In the genomic region with DNA sequence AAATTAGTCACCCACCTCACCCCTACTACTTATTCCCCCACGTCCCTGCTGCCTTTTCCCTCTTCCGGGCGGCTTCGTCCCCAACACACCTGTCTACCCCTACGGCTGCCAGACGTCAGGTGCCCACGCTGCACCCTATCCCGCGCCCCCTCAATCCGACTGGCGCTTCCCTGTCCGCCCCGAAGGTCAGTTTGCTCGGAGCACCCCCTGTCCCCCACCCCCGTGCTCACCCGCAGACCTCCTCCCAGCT, we compare ENCODE assay signal across 8 cellular contexts. TPM values are rescaled to one million over a fixed set of nuclear protein-coding genes. Genes with fewer than 3 reads are reported as not detected.
DNase-seq lines count a peak whose midpoint lies in the region; ATAC-seq and TF ChIP-seq lines count a peak whose summit lies in the region.

No MANE protein-coding gene starts in this region.

- no peaks in the 10 kb centered on the region for H3K9me3 ChIP-seq in breast epithelium
- H3K9me3 ChIP-seq in mesodermal cell (ENCODE audit: control insufficient read depth, low read length) = peaks cover under 1% of the 10 kb centered on the region

- H3K27me3 Mint-ChIP-seq in T-helper 1 cell treated with Interleukin-12 subunit alpha and Interleukin-12 subunit beta and Interleukin-4 antibody, amounts not matched to agents 30 μg/mL and 1 μg/mL, for 36 hours (ENCODE audit: low read depth) = peaks cover 26% of the 10 kb centered on the region

- H3K9me3 Mint-ChIP-seq in T-helper 1 cell treated with Interleukin-12 subunit alpha and Interleukin-12 subunit beta and Interleukin-4 antibody, amounts not matched to agents 30 μg/mL and 1 μg/mL, for 36 hours = peaks cover 13% of the 10 kb centered on the region

- 0 to 1% methylated on average over 11 to 13 of the region's 16 CpGs for WGBS in mesodermal cell (ENCODE audit: insufficient coverage in 2 of 2), 2 experiments

- peaks cover 5% of the 10 kb centered on the region for H3K36me3 Mint-ChIP-seq in T-helper 1 cell treated with Interleukin-12 subunit alpha and Interleukin-12 subunit beta and Interleukin-4 antibody, amounts not matched to agents 30 μg/mL and 1 μg/mL, for 36 hours (ENCODE audit: low read depth)

- ATAC-seq in HG03457 (IDR thresholded peaks at IDR 0.05; ENCODE audit: unreplicated experiment) (peak; percentile 5), GM18873 (IDR thresholded peaks at IDR 0.05; ENCODE audit: low FRiP score, unreplicated experiment) (no peak), GM18861 (IDR thresholded peaks at IDR 0.05; ENCODE audit: unreplicated experiment) (no peak)

- H3K27me3 ChIP-seq in breast epithelium = no peaks in the 10 kb centered on the region

- no peak for DNase-seq in T-helper 1 cell
- DNase-seq in breast epithelium (ENCODE audit: low spot score in 2 of 2) = no peak
- no peak for DNase-seq in SIG-M5 treated with dmso at 0.1 percent for 504 hours (lab: John Stamatoyannopoulos, UW; ENCODE audit: unreplicated experiment)

- H3K4me1 ChIP-seq in breast epithelium = no peaks in the 10 kb centered on the region
- no peaks in the 10 kb centered on the region for H3K4me1 ChIP-seq in mesodermal cell (ENCODE audit: control insufficient read depth, insufficient read depth, low read length, poor library complexity, severe bottlenecking)

- no peak for TF ChIP-seq CTCF in breast epithelium (IDR thresholded peaks at IDR 0.05)

- peak overlapping the region; percentile 88 for H3K4me3 Mint-ChIP-seq in T-helper 1 cell treated with Interleukin-12 subunit alpha and Interleukin-12 subunit beta and Interleukin-4 antibody, amounts not matched to agents 30 μg/mL and 1 μg/mL, for 36 hours

- peaks cover 30% of the 10 kb centered on the region for H3K4me1 Mint-ChIP-seq in T-helper 1 cell treated with Interleukin-12 subunit alpha and Interleukin-12 subunit beta and Interleukin-4 antibody, amounts not matched to agents 30 μg/mL and 1 μg/mL, for 36 hours (ENCODE audit: low read depth)

- TF ChIP-seq POLR2A in breast epithelium (IDR thresholded peaks at IDR 0.05) = no peak

- no peak overlapping the region for H3K27ac ChIP-seq in breast epithelium
- no peak overlapping the region for H3K27ac ChIP-seq in mesodermal cell (ENCODE audit: low read depth, low read length, severe bottlenecking)

- peak overlapping the region; percentile 11 for H3K27ac Mint-ChIP-seq in T-helper 1 cell treated with Interleukin-12 subunit alpha and Interleukin-12 subunit beta and Interleukin-4 antibody, amounts not matched to agents 30 μg/mL and 1 μg/mL, for 36 hours

- intact Hi-C loops in breast epithelium (cut with DNase I; ENCODE audit: low total_unique reads) = no loop called here

- H3K4me3 ChIP-seq in breast epithelium = peak overlapping the region; percentile 47 to 72 (median 61)
- H3K4me3 ChIP-seq in mesodermal cell (ENCODE audit: extremely low read depth, insufficient read depth, low read length, poor library complexity, severe bottlenecking) = peak overlapping the region; percentile 44

- H3K36me3 ChIP-seq in breast epithelium (no peaks in the 10 kb centered on the region), mesodermal cell (ENCODE audit: control insufficient read depth, insufficient read depth, low read length) (no peaks in the 10 kb centered on the region)

RNA-seq across cellular contexts. Expression of a gene that starts 0.5 kb away (rescaled TPM):
- total RNA-seq in breast epithelium = 10 to 100 TPM in 1 of 3 donors, 1 to 10 TPM in 2; 5.9 to 41.4 (median 8.0) TPM
- polyA plus RNA-seq in mesodermal cell (2013, experiment 1 of 2) = 0.15 TPM
- polyA plus RNA-seq in mesodermal cell (2013, experiment 2 of 2) = 0.15 TPM
